ENCODE assay signal across 1 cellular context in the genomic region with DNA sequence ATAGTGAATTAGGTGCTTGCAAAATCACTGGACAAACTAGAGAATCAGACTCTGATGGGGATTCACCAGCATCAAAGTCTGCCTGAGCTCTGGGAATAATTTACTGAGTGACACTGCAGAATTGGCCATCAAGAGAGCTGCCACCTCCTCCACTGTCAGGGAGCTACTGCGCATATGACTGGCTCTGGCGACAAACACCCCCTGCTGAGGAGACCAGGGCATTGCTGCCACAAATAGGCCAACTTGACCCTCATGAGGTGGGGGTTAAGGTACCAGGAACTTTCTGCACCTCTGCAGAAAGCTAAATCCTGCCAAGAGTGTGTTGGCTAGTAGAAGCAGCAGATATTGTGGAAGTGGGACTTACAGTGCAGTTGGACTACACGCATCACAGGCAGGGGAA.
TF ChIP-seq lines count a peak whose summit lies in the region.

No MANE protein-coding gene starts in this region.

TF ChIP-seq in K562, 482 proteins besides CTCF, POLR2A, EP300 and RAD21 (continued from another document):
- no peak for TF ChIP-seq ARID3A (IDR thresholded peaks at IDR 0.05; ENCODE audit: borderline replicate concordance, low read depth, low read length)
